ENCODE assay signal across 23 cellular contexts in genomic region chr14:101588286-101588975, GRCh38. TPM values are rescaled to one million over a fixed set of nuclear protein-coding genes. Genes with fewer than 3 reads are reported as not detected.
DNase-seq lines count a peak whose midpoint lies in the region; ATAC-seq and TF ChIP-seq lines count a peak whose summit lies in the region.
"Had no signal": no experiment of that assay in that cellular context is flagged by ENCODE, and none has a peak within 500 bp of the region (broad histone marks: within the 10 kb centered on the region; RNA-seq: fewer than 3 reads in every experiment).

No MANE protein-coding gene starts in this region.

- no peaks in the 10 kb centered on the region for H4K20me1 ChIP-seq in BLaER1
- H4K20me1 ChIP-seq in IMR-90 (ENCODE audit: insufficient read depth, low read length) = no peaks in the 10 kb centered on the region

- no peak overlapping the region for H3K14ac ChIP-seq in IMR-90 (replicated peaks; ENCODE audit: low read depth, low read length)

- H3K4me2 ChIP-seq in BLaER1 (peak overlapping the region; percentile 75), IMR-90 (ENCODE audit: low read depth, low read length) (no peak overlapping the region)
- H3K4me2 ChIP-seq: A549 had no signal

- H2BK5ac ChIP-seq in IMR-90 (ENCODE audit: low read depth, low read length, poor library complexity, severe bottlenecking) = no peak overlapping the region

- no peaks in the 10 kb centered on the region for H3K36me3 Mint-ChIP-seq in glutamatergic neuron (ENCODE audit: unreplicated experiment)
- H3K36me3 Mint-ChIP-seq: CD8-positive, alpha-beta T cell had no signal

- no peaks in the 10 kb centered on the region; the same call in 1 of the 2 replicates for H3K27me3 ChIP-seq in BLaER1
- H3K27me3 ChIP-seq in IMR-90 (ENCODE audit: control insufficient read depth, insufficient read depth, low read length) = peaks cover 17% of the 10 kb centered on the region

- no peaks in the 10 kb centered on the region for H3K9me3 ChIP-seq in BLaER1
- no peaks in the 10 kb centered on the region; the same call in 1 of the 2 replicates for H3K9me3 ChIP-seq in IMR-90 (ENCODE audit: control insufficient read depth, insufficient read depth, low read length)
- H3K9me3 ChIP-seq: A549 had no signal

- no peaks in the 10 kb centered on the region for H3K79me1 ChIP-seq in IMR-90 (ENCODE audit: low read depth in 1 of 2, low read length in 2 of 2)

- no peak overlapping the region for H3K4ac ChIP-seq in IMR-90 (ENCODE audit: low read depth, low read length)

- DNase-seq in IMR-90 = no peak
- peak; percentile 10 for DNase-seq in glutamatergic neuron
- peak; percentile 11 for DNase-seq in omental fat pad (ENCODE audit: low spot score)
- DNase-seq in activated T-cell treated with anti-CD3 and anti-CD28 coated beads, Interleukin-2, amount 50 U/mL, for 1 hour = no peak
- no peak for DNase-seq in KG1 (lab: John Stamatoyannopoulos, UW)
- DNase-seq in DMS114 treated with DMSO at 0.1 percent for 48 hours (lab: John Stamatoyannopoulos, UW; ENCODE audit: unreplicated experiment) = no peak
- DNase-seq: DND-41, NCI-H1092 treated with DMSO at 0.1 percent for 48 hours, NCI-H146, NCI-H2029 treated with DMSO at 0.1 percent for 48 hours, NCI-H2171, NCI-H510A treated with DMSO at 0.1 percent for 48 hours, NCI-H774 had no signal

- no peak for TF ChIP-seq POLR2A in IMR-90 (IDR thresholded peaks at IDR 0.05; ENCODE audit: low read depth, low read length)

- CTCF ChIA-PET in IMR-90 (lab: Yijun Ruan, JAX) = no interaction called here

- H3K18ac ChIP-seq in IMR-90 (ENCODE audit: low read depth, low read length) = no peak overlapping the region

- WGBS in IMR-90 (ENCODE audit: extremely low coverage in 2 of 2, insufficient read length in 1 of 2), 2 experiments = no CpG with 5 or more reads among the region's 17 CpGs

- no peak overlapping the region for H2BK15ac ChIP-seq in IMR-90 (ENCODE audit: low read depth, low read length)

- no peak overlapping the region for H3K56ac ChIP-seq in IMR-90 (ENCODE audit: extremely low read depth, insufficient read depth, low read length)

- H2AK5ac ChIP-seq in IMR-90 (ENCODE audit: low read depth, low read length) = no peak overlapping the region

- no peak overlapping the region for H3K27ac Mint-ChIP-seq in glutamatergic neuron (ENCODE audit: unreplicated experiment)
- H3K27ac Mint-ChIP-seq: CD8-positive, alpha-beta T cell had no signal

- no peak for TF ChIP-seq RAD21 in IMR-90 (IDR thresholded peaks at IDR 0.05; ENCODE audit: low read length)

- H3K4me1 Mint-ChIP-seq in glutamatergic neuron (ENCODE audit: low read depth, unreplicated experiment) = peaks cover 4% of the 10 kb centered on the region

- H2BK120ac ChIP-seq in IMR-90 (ENCODE audit: low read depth, low read length) = no peak overlapping the region

- intact Hi-C loops in IMR-90 (cut with micrococcal nuclease) = no loop called here

- H2AFZ ChIP-seq in IMR-90 (replicated peaks; ENCODE audit: low read length, poor library complexity) = peak overlapping the region; percentile 51

- no peaks in the 10 kb centered on the region for H3K9me1 ChIP-seq in IMR-90 (ENCODE audit: insufficient read depth, low read length)

- H3K27me3 Mint-ChIP-seq in glutamatergic neuron (ENCODE audit: unreplicated experiment) = peaks cover 6% of the 10 kb centered on the region

- peaks cover 10% of the 10 kb centered on the region for H3K9me3 Mint-ChIP-seq in glutamatergic neuron (ENCODE audit: unreplicated experiment)
- H3K9me3 Mint-ChIP-seq: CD8-positive, alpha-beta T cell had no signal

- H3K27ac ChIP-seq in BLaER1 (no peak overlapping the region), IMR-90 (ENCODE audit: insufficient read depth, low read length) (no peak overlapping the region)

- H3K23ac ChIP-seq in IMR-90 (ENCODE audit: low read depth, low read length) = no peak overlapping the region

- TF ChIP-seq CTCF in IMR-90 (conservative IDR thresholded peaks at IDR 0.05; ENCODE audit: low read depth, low read length) (no peak), glutamatergic neuron (IDR thresholded peaks at IDR 0.05; ENCODE audit: partially characterized antibody, unreplicated experiment) (no peak), omental fat pad (IDR thresholded peaks at IDR 0.05) (no peak)

- no peak overlapping the region for H2AK9ac ChIP-seq in IMR-90 (replicated peaks; ENCODE audit: low read depth, low read length, poor library complexity)

- ATAC-seq in IMR-90 (ENCODE audit: low read depth) (no peak), omental fat pad (ENCODE audit: low FRiP score) (no peak), HG03025 (IDR thresholded peaks at IDR 0.05; ENCODE audit: low FRiP score, unreplicated experiment) (no peak)
- ATAC-seq: A549; CD8-positive, alpha-beta T cell; HCT116; Right ventricle myocardium inferior had no signal

- POLR2A ChIA-PET in IMR-90 (lab: Charles Lee; ENCODE audit: unreplicated experiment) = no interaction called here

- H3K36me3 ChIP-seq in BLaER1 (no peaks in the 10 kb centered on the region), IMR-90 (ENCODE audit: control insufficient read depth, insufficient read depth, low read length) (no peaks in the 10 kb centered on the region)

- no TSS peak for BruUV-seq in IMR-90 (replicated peaks; lab: Mats Ljungman, UMichigan)

- H3K9ac ChIP-seq in BLaER1 = no peak overlapping the region
- H3K9ac ChIP-seq in IMR-90 (ENCODE audit: low read depth, low read length) = no peak overlapping the region

- no peak overlapping the region for H3K4me3 ChIP-seq in BLaER1
- no peak overlapping the region for H3K4me3 ChIP-seq in IMR-90 (ENCODE audit: insufficient read depth, low read depth, low read length)
- H3K4me3 ChIP-seq: A549 had no signal

- dilution Hi-C loops in IMR-90 (cut with HindIII; ENCODE audit: low sequenced_read_pairs, unreplicated experiment) = no loop called here

- no peak overlapping the region for H2BK20ac ChIP-seq in IMR-90 (ENCODE audit: low read depth, low read length)

- in situ Hi-C loops in IMR-90 (cut with MboI; ENCODE audit: low sequenced_read_pairs) = no loop called here

- H4K8ac ChIP-seq in IMR-90 (ENCODE audit: low read depth in 2 of 2, low read length in 2 of 2) = no peak overlapping the region

- no peak overlapping the region for H4K5ac ChIP-seq in IMR-90 (ENCODE audit: low read depth, low read length)

- H4K91ac ChIP-seq in IMR-90 (ENCODE audit: insufficient read depth, low read depth, low read length) = no peak overlapping the region

- no peak overlapping the region for H3K4me3 Mint-ChIP-seq in glutamatergic neuron (ENCODE audit: unreplicated experiment)
- H3K4me3 Mint-ChIP-seq: CD8-positive, alpha-beta T cell had no signal

- H3K4me1 ChIP-seq in BLaER1 (peaks cover 75% of the 10 kb centered on the region), IMR-90 (ENCODE audit: control insufficient read depth, insufficient read depth, low read length) (no peaks in the 10 kb centered on the region)
- H3K4me1 ChIP-seq: A549 had no signal

TF ChIP-seq in IMR-90, 13 proteins besides CTCF, POLR2A, EP300 and RAD21:
- TF ChIP-seq BHLHE40 (IDR thresholded peaks at IDR 0.05; ENCODE audit: low read depth, low read length) = no peak
- TF ChIP-seq, protein P1, sequence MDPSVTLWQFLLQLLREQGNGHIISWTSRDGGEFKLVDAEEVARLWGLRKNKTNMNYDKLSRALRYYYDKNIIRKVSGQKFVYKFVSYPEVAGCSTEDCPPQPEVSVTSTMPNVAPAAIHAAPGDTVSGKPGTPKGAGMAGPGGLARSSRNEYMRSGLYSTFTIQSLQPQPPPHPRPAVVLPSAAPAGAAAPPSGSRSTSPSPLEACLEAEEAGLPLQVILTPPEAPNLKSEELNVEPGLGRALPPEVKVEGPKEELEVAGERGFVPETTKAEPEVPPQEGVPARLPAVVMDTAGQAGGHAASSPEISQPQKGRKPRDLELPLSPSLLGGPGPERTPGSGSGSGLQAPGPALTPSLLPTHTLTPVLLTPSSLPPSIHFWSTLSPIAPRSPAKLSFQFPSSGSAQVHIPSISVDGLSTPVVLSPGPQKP (IDR thresholded peaks at IDR 0.05; ENCODE audit: borderline replicate concordance, low read depth, low read length) = no peak
- TF ChIP-seq MXI1 (IDR thresholded peaks at IDR 0.05; ENCODE audit: borderline replicate concordance, low read depth, low read length) = no peak
- TF ChIP-seq MAFK (IDR thresholded peaks at IDR 0.05; ENCODE audit: low read depth, low read length) = no peak
- TF ChIP-seq, protein P2, sequence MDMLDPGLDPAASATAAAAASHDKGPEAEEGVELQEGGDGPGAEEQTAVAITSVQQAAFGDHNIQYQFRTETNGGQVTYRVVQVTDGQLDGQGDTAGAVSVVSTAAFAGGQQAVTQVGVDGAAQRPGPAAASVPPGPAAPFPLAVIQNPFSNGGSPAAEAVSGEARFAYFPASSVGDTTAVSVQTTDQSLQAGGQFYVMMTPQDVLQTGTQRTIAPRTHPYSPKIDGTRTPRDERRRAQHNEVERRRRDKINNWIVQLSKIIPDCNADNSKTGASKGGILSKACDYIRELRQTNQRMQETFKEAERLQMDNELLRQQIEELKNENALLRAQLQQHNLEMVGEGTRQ (IDR thresholded peaks at IDR 0.05; ENCODE audit: low read depth, low read length) = no peak
- TF ChIP-seq CEBPB (IDR thresholded peaks at IDR 0.05; ENCODE audit: low read depth, low read length) = no peak
- no peak for TF ChIP-seq MAZ (IDR thresholded peaks at IDR 0.05; ENCODE audit: borderline replicate concordance, low read depth, low read length)
- no peak for TF ChIP-seq RCOR1 (IDR thresholded peaks at IDR 0.05; ENCODE audit: insufficient replicate concordance, low read length)

RNA-seq across cellular contexts. Expression of gene DIO3, which starts 27.1 kb away (rescaled TPM):
- total RNA-seq in IMR-90 (2012; rRNA removed) (not detected in 2 replicates), glutamatergic neuron (ENCODE audit: unreplicated experiment) (not detected), omental fat pad (10 to 100 TPM in 1 of 4 donors, 1 to 10 TPM in 3; 4.3 to 14.2 (median 5.1) TPM)
- not detected in 2 replicates for polyA plus RNA-seq in IMR-90 (2012; rRNA removed)
- polyA plus RNA-seq in IMR-90 (2012; cell fraction: cytosol; rRNA removed) = 0.03 TPM in 1 of 2 replicates, not detected in the other
- not detected in 2 replicates for polyA plus RNA-seq in IMR-90 (2012; cell fraction: nucleus; rRNA removed; ENCODE audit: low replicate concordance)
- total RNA-seq: CD8-positive, alpha-beta T cell; G401; OCI-LY7; SK-MEL-5 had no signal
- polyA plus RNA-seq: BJ had no signal

Comparison
In these comparisons a context has a peak if more than half of its experiments do, and no peak if none do; other contexts are left out.
1. DNase-seq: peak in glutamatergic neuron (single experiment) and omental fat pad (single experiment); none in IMR-90 (single experiment), activated T-cell treated with anti-CD3 and anti-CD28 coated beads, Interleukin-2, amount 50 U/mL, for 1 hour (single experiment), KG1 (single experiment) and DMS114 treated with DMSO at 0.1 percent for 48 hours (single experiment).